In the genomic region with DNA sequence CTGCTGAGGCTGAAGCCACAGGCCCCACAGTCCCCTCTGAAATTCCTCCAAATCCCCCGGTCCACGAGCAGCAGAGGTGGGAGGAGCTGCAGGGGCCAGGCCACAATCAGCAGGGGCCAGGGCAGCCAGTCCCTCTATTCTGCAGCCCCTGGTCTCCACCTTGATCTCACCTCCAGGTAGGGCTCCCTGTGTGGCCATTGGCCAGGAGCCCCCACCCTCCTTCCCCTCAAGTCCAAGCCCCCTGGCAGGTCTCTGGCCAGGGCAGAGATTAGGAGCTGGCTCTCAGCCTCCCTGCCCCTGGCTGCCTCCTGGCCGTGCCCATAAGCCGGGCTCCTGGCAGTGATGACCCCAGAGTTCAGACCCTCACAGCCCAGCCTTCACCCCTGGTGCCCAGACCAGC, we compare ENCODE assay signal across 4 cellular contexts.
TF ChIP-seq lines count a peak whose summit lies in the region.

No MANE protein-coding gene starts in this region.

TF ChIP-seq in HEK293, 187 proteins besides CTCF, POLR2A, EP300 and RAD21:
- no peak for TF ChIP-seq ZNF426 (tag by site-specific recombination; IDR thresholded peaks at IDR 0.05)
- peak; percentile 87 for TF ChIP-seq PRDM10 (tag by site-specific recombination; IDR thresholded peaks at IDR 0.05)

TF ChIP-seq in K562, 482 proteins besides CTCF, POLR2A, EP300 and RAD21:
- TF ChIP-seq ZZZ3 (IDR thresholded peaks at IDR 0.05) = no peak
- TF ChIP-seq RBM17 (IDR thresholded peaks at IDR 0.05; ENCODE audit: borderline replicate concordance, low read depth, low read length) = no peak
- TF ChIP-seq GABPA (tag; conservative IDR thresholded peaks at IDR 0.05; ENCODE audit: low read depth) = no peak
- TF ChIP-seq PRDM10 (IDR thresholded peaks at IDR 0.05; ENCODE audit: partially characterized antibody) = peak; percentile 63
TF ChIP-seq in K562: peak in this region for 1.

TF ChIP-seq in neural cell, 6 proteins besides CTCF, POLR2A, EP300 and RAD21:
- TF ChIP-seq TAF1 (IDR thresholded peaks at IDR 0.05; ENCODE audit: low read depth) = no peak
- no peak for TF ChIP-seq MXI1 (conservative IDR thresholded peaks at IDR 0.05; ENCODE audit: poor library complexity, severe bottlenecking)
- TF ChIP-seq EZH2 (IDR thresholded peaks at IDR 0.05; ENCODE audit: borderline replicate concordance, insufficient read depth, low read length, poor library complexity, severe bottlenecking) = no peak
- TF ChIP-seq REST (IDR thresholded peaks at IDR 0.05; ENCODE audit: borderline replicate concordance) = no peak
- no peak for TF ChIP-seq SMC3 (conservative IDR thresholded peaks at IDR 0.05; ENCODE audit: poor library complexity)
- TF ChIP-seq POLR2AphosphoS5 (IDR thresholded peaks at IDR 0.05) = no peak

TF ChIP-seq in HEK293T, 16 proteins besides CTCF, POLR2A, EP300 and RAD21:
- TF ChIP-seq FOXA1 (IDR thresholded peaks at IDR 0.05) (no peak), SUZ12 (IDR thresholded peaks at IDR 0.05) (no peak), L3MBTL2 (conservative IDR thresholded peaks at IDR 0.05) (no peak), CTBP1 (IDR thresholded peaks at IDR 0.05; ENCODE audit: borderline replicate concordance) (no peak), FOXK2 (IDR thresholded peaks at IDR 0.05) (no peak), ELF4 (IDR thresholded peaks at IDR 0.05) (no peak)
